21 cellular contexts compared by ENCODE assay signal in the genomic region with DNA sequence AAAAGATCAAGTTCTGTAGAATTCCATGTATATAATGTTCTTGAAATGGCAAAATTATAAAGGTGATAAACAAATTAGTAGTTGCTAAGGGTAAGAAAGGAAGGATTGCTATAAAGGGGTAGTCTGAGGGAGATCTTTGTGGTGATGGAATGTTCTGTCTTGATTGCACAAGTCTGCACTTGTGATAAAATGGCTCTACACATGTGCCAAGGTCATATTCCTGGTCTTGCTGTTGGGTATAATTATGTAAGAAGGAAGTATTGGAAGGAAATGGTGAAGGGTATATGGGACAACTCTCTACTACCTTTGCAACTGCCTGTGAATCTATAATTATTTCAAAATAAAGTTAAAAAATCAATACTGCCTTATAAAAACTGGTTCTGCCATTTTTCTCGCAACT. TPM values are rescaled to one million over a fixed set of nuclear protein-coding genes. Genes with fewer than 3 reads are reported as not detected.
DNase-seq lines count a peak whose midpoint lies in the region; ATAC-seq and TF ChIP-seq lines count a peak whose summit lies in the region.
"Had no signal": no experiment of that assay in that cellular context is flagged by ENCODE, and none has a peak within 500 bp of the region (broad histone marks: within the 10 kb centered on the region; RNA-seq: fewer than 3 reads in every experiment).

No MANE protein-coding gene starts in this region.

- TF ChIP-seq CTCF in cardiac muscle cell (IDR thresholded peaks at IDR 0.05; ENCODE audit: low read depth, low read length) (no peak), fibroblast of pulmonary artery (IDR thresholded peaks at IDR 0.05; ENCODE audit: low read length, missing control alignments) (no peak), nephron progenitor cell (IDR thresholded peaks at IDR 0.05) (no peak), spleen (IDR thresholded peaks at IDR 0.05 in 8 of 11, conservative IDR thresholded peaks at IDR 0.05 in 3 of 11) (no peak)

- H3K9me3 ChIP-seq in cardiac muscle cell (ENCODE audit: low read depth) (no peaks in the 10 kb centered on the region), spleen (no peaks in the 10 kb centered on the region)
- H3K9me3 ChIP-seq: SJSA1 had no signal

- intact Hi-C loops in left cardiac atrium (cut with DNase I) = no loop called here
- intact Hi-C loops in spleen (cut with DNase I; ENCODE audit: low total_unique reads) = no loop called here
- intact Hi-C loops in sciatic nerve (cut with DNase I) = no loop called here

- H3K4me1 ChIP-seq in cardiac muscle cell (ENCODE audit: low read depth) (peaks cover 8% of the 10 kb centered on the region), spleen (no peaks in the 10 kb centered on the region)
- H3K4me1 ChIP-seq: SJSA1 had no signal

- peak overlapping the region; percentile 4 for H3K27ac Mint-ChIP-seq in nephron progenitor cell
- H3K27ac Mint-ChIP-seq: H9 had no signal

- H3K27me3 ChIP-seq in cardiac muscle cell (no peaks in the 10 kb centered on the region), spleen (replicated peaks in 1 of 7) (no peaks in the 10 kb centered on the region)
- H3K27me3 ChIP-seq: SJSA1 had no signal

- peaks cover 5% of the 10 kb centered on the region for H3K9me3 Mint-ChIP-seq in nephron progenitor cell
- H3K9me3 Mint-ChIP-seq: H9 had no signal

- TF ChIP-seq POLR2A in spleen (IDR thresholded peaks at IDR 0.05) = no peak

- H3K4me1 Mint-ChIP-seq in nephron progenitor cell = peaks cover 49% of the 10 kb centered on the region
- H3K4me1 Mint-ChIP-seq: H9 had no signal

- peaks cover 5% of the 10 kb centered on the region for H3K36me3 Mint-ChIP-seq in nephron progenitor cell (ENCODE audit: low read depth)

- H3K4me3 ChIP-seq in cardiac muscle cell = no peak overlapping the region
- H3K4me3 ChIP-seq in fibroblast of pulmonary artery (replicated peaks; ENCODE audit: low read depth, low read length) = no peak overlapping the region
- H3K4me3 ChIP-seq in spleen = no peak overlapping the region
- H3K4me3 ChIP-seq: GM23248, SJSA1 had no signal

- H3K36me3 ChIP-seq in cardiac muscle cell (no peaks in the 10 kb centered on the region), spleen (no peaks in the 10 kb centered on the region)
- H3K36me3 ChIP-seq: SJSA1 had no signal

- DNase-seq in cardiac muscle cell (ENCODE audit: low read depth in 1 of 2, low spot score in 1 of 2) (peak in 1 of 2 donors; percentile 25), left cardiac atrium (no peak), fibroblast of pulmonary artery (ENCODE audit: low read depth) (peak; percentile 14), nephron progenitor cell (no peak), spleen (no peak), sciatic nerve (ENCODE audit: low spot score) (no peak), kidney tubule cell (ENCODE audit: low spot score) (no peak)
- DNase-seq: GM23248, H9, Karpas-422, NCI-H1105, NCI-H1436 treated with DMSO at 0.1 percent for 48 hours, NCI-H187 treated with DMSO at 0.1 percent for 48 hours, NCI-H524 treated with DMSO at 0.1 percent for 48 hours, NCI-H774, PC-3 had no signal

- no peak overlapping the region for H3K4me3 Mint-ChIP-seq in nephron progenitor cell
- H3K4me3 Mint-ChIP-seq: H9 had no signal

- 90 to 98% (median 95%) methylated on average over 1 of the region's 1 CpG for WGBS in spleen, 5 donors

- H3K27ac ChIP-seq in cardiac muscle cell = peak overlapping the region; percentile 12
- H3K27ac ChIP-seq in spleen = no peak overlapping the region
- H3K27ac ChIP-seq: GM23248, SJSA1 had no signal

- H3K27me3 Mint-ChIP-seq in nephron progenitor cell (ENCODE audit: low read depth, poor library complexity) = peaks cover 4% of the 10 kb centered on the region

- ATAC-seq in left cardiac atrium (no peak), sciatic nerve (no peak)
- ATAC-seq: HepG2, PC-3 had no signal

RNA-seq across cellular contexts. Expression of a gene that starts 15.3 kb away (rescaled TPM):
- 24.6 and 44.6 TPM in 2 replicates for total RNA-seq in cardiac muscle cell
- polyA plus RNA-seq in cardiac muscle cell = 11.6 and 16.2 TPM in 2 replicates
- total RNA-seq in left cardiac atrium = 1 to 10 TPM; 5.4 to 8.8 TPM
- total RNA-seq in spleen = 1 to 10 TPM; 1.6 to 3.1 (median 2.0) TPM
- under 1 TPM; 0.13 to 0.67 (median 0.27) TPM for polyA plus RNA-seq in spleen
- 0.53 TPM for total RNA-seq in sciatic nerve
- total RNA-seq: A172, GM23248, H9, HepG2, HT1080, PC-3, SJSA1 had no signal
- polyA plus RNA-seq: BJ, GM23248, HepG2 had no signal
